ENCODE assay signal across 18 cellular contexts in genomic region chr6:48835421-48835958, GRCh38.
A peak's percentile ranks its signal among the peaks of the same experiment; 100 is the strongest.
DNase-seq lines count a peak whose midpoint lies in the region; ATAC-seq and TF ChIP-seq lines count a peak whose summit lies in the region.
"Had no signal": no experiment of that assay in that cellular context is flagged by ENCODE, and none has a peak within 500 bp of the region (broad histone marks: within the 10 kb centered on the region; RNA-seq: fewer than 3 reads in every experiment).

No MANE protein-coding gene starts in this region.

- in situ Hi-C loops in KBM-7 (cut with MboI; ENCODE audit: low pct_unique_long_range_greater_than_20kb, low sequenced_read_pairs), result no loop called here

- TF ChIP-seq CTCF in fibroblast of the aortic adventitia (IDR thresholded peaks at IDR 0.05; ENCODE audit: insufficient read depth, low read length), result no peak

- DNase-seq in EH (ENCODE audit: low read depth), result peak; percentile 28
- peak; percentile 53 for DNase-seq in KBM-7
- DNase-seq in RPMI8226, result peak; percentile 4
- DNase-seq in fibroblast of the aortic adventitia (ENCODE audit: low read depth), result peak; percentile 47
- DNase-seq in NCI-H1930 (lab: John Stamatoyannopoulos, UW), result no peak
- no peak for DNase-seq in GOT3 (lab: John Stamatoyannopoulos, UW)
- no peak for DNase-seq in activated CD8-positive, alpha-beta memory T cell treated with anti-CD3 and anti-CD28 coated beads for 24 hours
- DNase-seq: activated CD4-positive, alpha-beta T cell treated with anti-CD3 and anti-CD28 coated beads for 4 hours; effector CD4-positive, alpha-beta T cell; GDM1; MG63; naive B cell; NCI-H2081 treated with DMSO at 0.1 percent for 48 hours; NCI-H774; SHP77; stimulated activated naive CD8-positive, alpha-beta T cell treated with anti-CD3 and anti-CD28 coated beads, Interleukin-15, Interleukin-2, amounts not matched to agents 100 U/mL and 50 U/mL, for 24 hours had no signal

- no peak overlapping the region for H3K4me3 ChIP-seq in fibroblast of the aortic adventitia (ENCODE audit: low read depth, low read length)
- H3K4me3 ChIP-seq: MG63, prostate gland had no signal

- ATAC-seq in GM18511 (IDR thresholded peaks at IDR 0.05; ENCODE audit: unreplicated experiment), result no peak
- ATAC-seq: stimulated activated naive CD8-positive, alpha-beta T cell treated with anti-CD3 and anti-CD28 coated beads, Interleukin-15, Interleukin-2, amounts not matched to agents 100 U/mL and 50 U/mL, for 24 hours had no signal

Comparison
In these comparisons a context has a peak if more than half of its experiments do, and no peak if none do; other contexts are left out.
1. DNase-seq: peak in EH (single experiment), KBM-7 (single experiment), RPMI8226 (single experiment) and fibroblast of the aortic adventitia (single experiment); none in NCI-H1930 (0 of 2), GOT3 (single experiment) and activated CD8-positive, alpha-beta memory T cell treated with anti-CD3 and anti-CD28 coated beads for 24 hours (single experiment).